In genomic region chr19:37087110-37087509, GRCh38 we compare ENCODE assay signal across 38 cellular contexts.
"Had no signal": no experiment of that assay in that cellular context is flagged by ENCODE, and none has a peak within 500 bp of the region (broad histone marks: within the 10 kb centered on the region; RNA-seq: fewer than 3 reads in every experiment).

No MANE protein-coding gene starts in this region.

- FAIRE-seq: bronchial epithelial cell had no signal

- H3K4me1 ChIP-seq: adrenal gland, ascending aorta, body of pancreas, breast epithelium had no signal

- H3K4me1 Mint-ChIP-seq: activated naive CD4-positive, alpha-beta T cell treated with anti-CD3 and anti-CD28 coated beads, Interleukin-2, amount 10 ng/mL, durations not matched to agents 7 days and 5 days; activated naive CD8-positive, alpha-beta T cell treated with anti-CD3 and anti-CD28 coated beads, Interleukin-2, amount 10 ng/mL, durations not matched to agents 7 days and 5 days; activated naive CD8-positive, alpha-beta T cell treated with anti-CD3 and anti-CD28 coated beads, Interleukin-2, amount 50 U/mL, for 24 hours; brain had no signal

- H3K36me3 ChIP-seq: brain microvascular endothelial cell had no signal

- DNase-seq: activated effector memory CD4-positive, alpha-beta T cell treated with anti-CD3 and anti-CD28 coated beads, Interleukin-2, amount 50 U/mL, for 16 hours; activated effector memory CD4-positive, alpha-beta T cell treated with Interleukin-2 at 50 U/mL for 16 hours; activated gamma-delta T cell; activated gamma-delta T cell treated with Interleukin-2 at 50 U/mL for 16 hours; activated naive CD4-positive, alpha-beta T cell; activated naive CD4-positive, alpha-beta T cell treated with anti-CD3 and anti-CD28 coated beads for 36 hours; activated naive CD4-positive, alpha-beta T cell treated with anti-CD3 and anti-CD28 coated beads, Interleukin-2, amount 10 ng/mL, durations not matched to agents 7 days and 5 days; activated naive CD4-positive, alpha-beta T cell treated with anti-CD3 and anti-CD28 coated beads, Interleukin-2, amount 50 U/mL, for 16 hours; activated naive CD4-positive, alpha-beta T cell treated with Interleukin-2 at 50 U/mL for 16 hours; activated naive CD8-positive, alpha-beta T cell treated with anti-CD3 and anti-CD28 coated beads for 36 hours; activated naive CD8-positive, alpha-beta T cell treated with anti-CD3 and anti-CD28 coated beads, Interleukin-2, amount 10 ng/mL, durations not matched to agents 7 days and 5 days; activated naive CD8-positive, alpha-beta T cell treated with anti-CD3 and anti-CD28 coated beads, Interleukin-2, amount 50 U/mL, for 24 hours; activated T-cell treated with anti-CD3 and anti-CD28 coated beads, Interleukin-2, amount 50 U/mL, for 24 hours; activated T-cell treated with anti-CD3 and anti-CD28 coated beads, Interleukin-2, amount 50 U/mL, for 4 hours; activated T-cell treated with anti-CD3 and anti-CD28 coated beads, Interleukin-2, amount 50 U/mL, for 48 hours; activated T-cell treated with anti-CD3 and anti-CD28 coated beads, Interleukin-2, amount 50 U/mL, for 72 hours; adrenal gland; amniotic stem cell; amygdala; anterior cingulate cortex; aorta; body of pancreas; brain microvascular endothelial cell; caudate nucleus; central memory CD4-positive, alpha-beta T cell; cerebellar nuclear complex had no signal

- H3K27me3 Mint-ChIP-seq: activated naive CD4-positive, alpha-beta T cell treated with anti-CD3 and anti-CD28 coated beads, Interleukin-2, amount 10 ng/mL, durations not matched to agents 7 days and 5 days; activated naive CD4-positive, alpha-beta T cell treated with anti-CD3 and anti-CD28 coated beads, Interleukin-2, amount 50 U/mL, for 24 hours; activated naive CD8-positive, alpha-beta T cell; activated naive CD8-positive, alpha-beta T cell treated with anti-CD3 and anti-CD28 coated beads for 36 hours; activated naive CD8-positive, alpha-beta T cell treated with anti-CD3 and anti-CD28 coated beads, Interleukin-2, amount 10 ng/mL, durations not matched to agents 7 days and 5 days; activated naive CD8-positive, alpha-beta T cell treated with anti-CD3 and anti-CD28 coated beads, Interleukin-2, amount 50 U/mL, for 24 hours; activated T-cell treated with anti-CD3 and anti-CD28 coated beads, Interleukin-2, amount 50 U/mL, for 24 hours; activated T-helper 17 cell treated with anti-CD3 and anti-CD28 coated beads, Interleukin-2, amount 50 U/mL, for 72 hours; central memory CD8-positive, alpha-beta T cell had no signal

- ATAC-seq: activated naive CD4-positive, alpha-beta T cell treated with anti-CD3 and anti-CD28 coated beads, Interleukin-2, amount 50 U/mL, for 72 hours; activated naive CD8-positive, alpha-beta T cell treated with anti-CD3 and anti-CD28 coated beads, Interleukin-2, amount 50 U/mL, for 24 hours; activated T-cell treated with anti-CD3 and anti-CD28 coated beads, Interleukin-2, amount 50 U/mL, for 4 hours; activated T-cell treated with anti-CD3 and anti-CD28 coated beads, Interleukin-2, amount 50 U/mL, for 72 hours; activated T-helper 17 cell treated with anti-CD3 and anti-CD28 coated beads, Interleukin-2, amount 50 U/mL, for 72 hours; body of pancreas had no signal

- H3K4me3 Mint-ChIP-seq: activated naive CD4-positive, alpha-beta T cell treated with anti-CD3 and anti-CD28 coated beads for 36 hours; activated naive CD4-positive, alpha-beta T cell treated with anti-CD3 and anti-CD28 coated beads, Interleukin-2, amount 10 ng/mL, durations not matched to agents 7 days and 5 days; activated naive CD4-positive, alpha-beta T cell treated with anti-CD3 and anti-CD28 coated beads, Interleukin-2, amount 50 U/mL, for 24 hours; activated naive CD8-positive, alpha-beta T cell; activated naive CD8-positive, alpha-beta T cell treated with anti-CD3 and anti-CD28 coated beads for 36 hours; activated naive CD8-positive, alpha-beta T cell treated with anti-CD3 and anti-CD28 coated beads, Interleukin-2, amount 10 ng/mL, durations not matched to agents 7 days and 5 days; activated naive CD8-positive, alpha-beta T cell treated with anti-CD3 and anti-CD28 coated beads, Interleukin-2, amount 50 U/mL, for 24 hours; activated T-cell treated with anti-CD3 and anti-CD28 coated beads, Interleukin-2, amount 50 U/mL, for 24 hours; activated T-cell treated with anti-CD3 and anti-CD28 coated beads, Interleukin-2, amount 50 U/mL, for 4 hours; activated T-cell treated with anti-CD3 and anti-CD28 coated beads, Interleukin-2, amount 50 U/mL, for 72 hours; activated T-helper 1 cell treated with anti-CD3 and anti-CD28 coated beads, Interleukin-12 subunit alpha, Interleukin-12 subunit beta, Interleukin-2, Interleukin-4 antibody, amounts not matched to agents 30 ng/mL and 10 ng/mL and 1 ng/mL, durations not matched to agents 14 hours and 24 hours and 36 hours; activated T-helper 17 cell treated with anti-CD3 and anti-CD28 coated beads, Interleukin-2, amount 50 U/mL, for 72 hours; brain; central memory CD8-positive, alpha-beta T cell had no signal

- H3K4me3 ChIP-seq: adrenal gland, ascending aorta, body of pancreas, breast epithelium, cardiac muscle cell had no signal

- H3K27me3 ChIP-seq: adrenal gland, ascending aorta, body of pancreas, brain microvascular endothelial cell, breast epithelium, cardiac muscle cell had no signal

- H3K27ac Mint-ChIP-seq: activated naive CD4-positive, alpha-beta T cell treated with anti-CD3 and anti-CD28 coated beads for 36 hours; activated naive CD4-positive, alpha-beta T cell treated with anti-CD3 and anti-CD28 coated beads, Interleukin-2, amount 10 ng/mL, durations not matched to agents 7 days and 5 days; activated naive CD4-positive, alpha-beta T cell treated with anti-CD3 and anti-CD28 coated beads, Interleukin-2, amount 50 U/mL, for 24 hours; activated naive CD4-positive, alpha-beta T cell treated with anti-CD3 and anti-CD28 coated beads, Interleukin-2, amount 50 U/mL, for 72 hours; activated naive CD8-positive, alpha-beta T cell; activated naive CD8-positive, alpha-beta T cell treated with anti-CD3 and anti-CD28 coated beads for 36 hours; activated naive CD8-positive, alpha-beta T cell treated with anti-CD3 and anti-CD28 coated beads, Interleukin-2, amount 10 ng/mL, durations not matched to agents 7 days and 5 days; activated naive CD8-positive, alpha-beta T cell treated with anti-CD3 and anti-CD28 coated beads, Interleukin-2, amount 50 U/mL, for 24 hours; activated T-cell treated with anti-CD3 and anti-CD28 coated beads, Interleukin-2, amount 50 U/mL, for 24 hours; activated T-cell treated with anti-CD3 and anti-CD28 coated beads, Interleukin-2, amount 50 U/mL, for 72 hours; activated T-helper 1 cell treated with anti-CD3 and anti-CD28 coated beads, Interleukin-12 subunit alpha, Interleukin-12 subunit beta, Interleukin-2, Interleukin-4 antibody, amounts not matched to agents 30 ng/mL and 10 ng/mL and 1 ng/mL, durations not matched to agents 14 hours and 24 hours and 36 hours; activated T-helper 17 cell treated with anti-CD3 and anti-CD28 coated beads, Interleukin-2, amount 50 U/mL, for 72 hours; activated T-helper 2 cell treated with anti-CD3 and anti-CD28 coated beads, Interferon-gamma antibody, Interleukin-2, Interleukin-4, amounts not matched to agents 10 μg/mL and 5 μg/mL and 100 μg/mL, durations not matched to agents 14 hours and 24 hours and 36 hours; brain had no signal

- H3K27ac ChIP-seq: adrenal gland, ascending aorta, body of pancreas, brain microvascular endothelial cell, breast epithelium, cardiac muscle cell had no signal
